ENCODE assay signal across 8 cellular contexts in genomic region chr17:32523017-32523680, GRCh38. TPM values are rescaled to one million over a fixed set of nuclear protein-coding genes. Genes with fewer than 3 reads are reported as not detected.
DNase-seq lines count a peak whose midpoint lies in the region; ATAC-seq, FAIRE-seq and TF ChIP-seq lines count a peak whose summit lies in the region.

No MANE protein-coding gene starts in this region.

- no peak for TF ChIP-seq EP300 in H1 (IDR thresholded peaks at IDR 0.05; ENCODE audit: borderline replicate concordance in 1 of 2, low read depth in 2 of 2, low read length in 2 of 2)

- no peaks in the 10 kb centered on the region for H3K79me2 ChIP-seq in Karpas-422 (ENCODE audit: low read length)
- no peaks in the 10 kb centered on the region for H3K79me2 ChIP-seq in H1 (ENCODE audit: control insufficient read depth in 1 of 2, insufficient read depth in 2 of 2, low read length in 2 of 2)

- peak overlapping the region; percentile 34 for H3K4me2 ChIP-seq in Karpas-422 (ENCODE audit: low read depth, low read length, poor library complexity, severe bottlenecking)
- H3K4me2 ChIP-seq in H1 (ENCODE audit: insufficient read depth in 1 of 2, low read depth in 2 of 2, low read length in 2 of 2) = peak overlapping the region; percentile 16 to 30; a peak in 2 of 4 replicates

- no peak overlapping the region for H2BK120ac ChIP-seq in H1 (replicated peaks; ENCODE audit: low read depth, low read length)

- no peak overlapping the region for H3K4ac ChIP-seq in H1 (replicated peaks; ENCODE audit: insufficient read length, low read depth, low read length)

- no peak for TF ChIP-seq CTCF in H1 (IDR thresholded peaks at IDR 0.05; ENCODE audit: control extremely low read depth in 1 of 3, insufficient read depth in 1 of 3, low read depth in 1 of 3, low read length in 3 of 3)
- no peak for TF ChIP-seq CTCF in breast epithelium (IDR thresholded peaks at IDR 0.05)

- H3K14ac ChIP-seq in H1 (ENCODE audit: insufficient read length) = no peak overlapping the region

- peak overlapping the region; percentile 59 for H4K91ac ChIP-seq in H1 (replicated peaks; ENCODE audit: insufficient read length, low read length)

- H3K4me1 ChIP-seq in Karpas-422 (ENCODE audit: low read length) (peaks cover 13% of the 10 kb centered on the region), H1 (replicated peaks in 1 of 4; ENCODE audit: control insufficient read depth in 3 of 4, insufficient read depth in 4 of 4, low read length in 3 of 4) (peaks cover 15 to 30% (median 20%) of the 10 kb centered on the region in 4 experiments), right cardiac atrium (ENCODE audit: control insufficient read depth, insufficient read depth, low read length) (peaks cover 4% of the 10 kb centered on the region), breast epithelium (no peaks in the 10 kb centered on the region)

- peak overlapping the region; percentile 7; the same call in 1 of the 2 replicates for H3K4me3 ChIP-seq in Karpas-422 (ENCODE audit: low read length)
- H3K4me3 ChIP-seq in H1 (ENCODE audit: extremely low read depth in 1 of 4, insufficient read depth in 2 of 4, low read depth in 3 of 4, low read length in 4 of 4) = no peak overlapping the region
- no peak overlapping the region for H3K4me3 ChIP-seq in right cardiac atrium (ENCODE audit: low read length)
- H3K4me3 ChIP-seq in breast epithelium = no peak overlapping the region

- CTCF ChIA-PET in H1 (lab: Charles Lee; ENCODE audit: partially characterized antibody) = no interaction called here

- H3K27ac ChIP-seq in Karpas-422 (ENCODE audit: low read length) (no peak overlapping the region), H1 (ENCODE audit: low read depth, low read length) (no peak overlapping the region), right cardiac atrium (ENCODE audit: low read length) (no peak overlapping the region), breast epithelium (no peak overlapping the region)

- peak overlapping the region; percentile 40; the same call in 1 of the 2 replicates for H2BK5ac ChIP-seq in H1 (ENCODE audit: low read depth, low read length)

- H2BK12ac ChIP-seq in H1 (ENCODE audit: low read depth, low read length) = no peak overlapping the region

- no peak for FAIRE-seq in H1 (lab: Jason Lieb, UNC)

- H4K20me1 ChIP-seq in Karpas-422 (ENCODE audit: insufficient read depth, low read depth, low read length) = no peaks in the 10 kb centered on the region
- no peaks in the 10 kb centered on the region for H4K20me1 ChIP-seq in H1 (replicated peaks in 1 of 2; ENCODE audit: control insufficient read depth in 1 of 2, insufficient read depth in 2 of 2, low read length in 2 of 2)

- POLR2A ChIA-PET in H1 (lab: Charles Lee; ENCODE audit: partially characterized antibody) = interaction anchor here (0.6 to 1.7 kb wide), 2 partner anchors 12 to 27 kb away, joined by 4 read pairs; no protein-coding TSS in a partner anchor

- peak; percentile 65 for DNase-seq in Karpas-422
- DNase-seq in H1 (ENCODE audit: low read depth in 1 of 2, low spot score in 2 of 2) = no peak
- no peak for DNase-seq in NCI-H1694 treated with DMSO at 0.1 percent for 48 hours (lab: John Stamatoyannopoulos, UW)
- no peak for DNase-seq in right cardiac atrium
- no peak for DNase-seq in NCI-H748 treated with DMSO at 0.1 percent for 48 hours (lab: John Stamatoyannopoulos, UW)
- no peak for DNase-seq in breast epithelium (ENCODE audit: low spot score in 2 of 2)

- H3K23ac ChIP-seq in H1 (ENCODE audit: insufficient read length) = no peak overlapping the region

- H3K9me3 ChIP-seq in Karpas-422 (ENCODE audit: low read length) (no peaks in the 10 kb centered on the region), H1 (ENCODE audit: insufficient read depth in 2 of 2, low read depth in 1 of 2, low read length in 1 of 2) (no peaks in the 10 kb centered on the region), right cardiac atrium (ENCODE audit: control insufficient read depth, low read length) (no peaks in the 10 kb centered on the region), breast epithelium (no peaks in the 10 kb centered on the region)

- peak overlapping the region; percentile 76; the same call in 1 of the 2 replicates for H2BK20ac ChIP-seq in H1 (ENCODE audit: low read length)

- no peak overlapping the region for H3K18ac ChIP-seq in H1 (ENCODE audit: extremely low read depth, low read length)

- no peak overlapping the region for H2AK5ac ChIP-seq in H1 (ENCODE audit: low read depth, low read length)

- no peak overlapping the region for H2AFZ ChIP-seq in Karpas-422 (ENCODE audit: low read length)
- no peak overlapping the region for H2AFZ ChIP-seq in H1 (ENCODE audit: low read length)

- H4K5ac ChIP-seq in H1 (ENCODE audit: insufficient read length, low read depth, low read length) = no peak overlapping the region

- peak; percentile 50 for ATAC-seq in GM18502 (IDR thresholded peaks at IDR 0.05; ENCODE audit: poor library complexity, unreplicated experiment)
- ATAC-seq in GM21529 (IDR thresholded peaks at IDR 0.05; ENCODE audit: unreplicated experiment) = peak; percentile 49
- no peak for ATAC-seq in right cardiac atrium

- H4K8ac ChIP-seq in H1 (ENCODE audit: extremely low read depth, insufficient read depth, low read length) = no peak overlapping the region

- TF ChIP-seq POLR2A in H1 (IDR thresholded peaks at IDR 0.05; ENCODE audit: control extremely low read depth in 1 of 2, low read depth in 2 of 2, low read length in 2 of 2) (no peak), breast epithelium (IDR thresholded peaks at IDR 0.05) (no peak)

- peaks cover 3% of the 10 kb centered on the region; the same call in 1 of the 2 replicates for H3K23me2 ChIP-seq in H1 (ENCODE audit: low read depth, low read length)

- WGBS in H1 (ENCODE audit: extremely low coverage in 1 of 2, insufficient coverage in 1 of 2, insufficient read length in 1 of 2, insufficient replicate concordance in 2 of 2, low coverage in 1 of 2, low lambda C conversion rate in 2 of 2, missing lambda C conversion rate in 1 of 2), 2 experiments = 75% methylated on average over 11 of the region's 11 CpGs; no CpG with 5 or more reads in 1 of the 2 experiments
- 88% methylated on average over 11 of the region's 11 CpGs for WGBS in right cardiac atrium

- H3K9me2 ChIP-seq in Karpas-422 (replicated peaks; ENCODE audit: insufficient read depth, low read length) = no peaks in the 10 kb centered on the region

- no peaks in the 10 kb centered on the region for H3K36me3 ChIP-seq in Karpas-422 (ENCODE audit: insufficient read depth, low read length)
- no peaks in the 10 kb centered on the region for H3K36me3 ChIP-seq in H1 (ENCODE audit: control insufficient read depth in 2 of 4, insufficient read depth in 4 of 4, low read length in 3 of 4)
- no peaks in the 10 kb centered on the region for H3K36me3 ChIP-seq in breast epithelium

- intact Hi-C loops in right cardiac atrium (cut with DNase I) (no loop called here), breast epithelium (cut with DNase I; ENCODE audit: low total_unique reads) (no loop called here)

- H3K9ac ChIP-seq in Karpas-422 (ENCODE audit: low read length) (no peak overlapping the region; the same call in 1 of the 2 replicates), H1 (replicated peaks in 1 of 4; ENCODE audit: extremely low read depth in 1 of 4, low read depth in 3 of 4, low read length in 3 of 4) (no peak overlapping the region)

- no peak for TF ChIP-seq RAD21 in H1 (IDR thresholded peaks at IDR 0.05 in 1 of 2, conservative IDR thresholded peaks at IDR 0.05 in 1 of 2; ENCODE audit: low read depth in 2 of 2, low read length in 2 of 2)

- no peak overlapping the region for H3K56ac ChIP-seq in H1 (replicated peaks; ENCODE audit: insufficient read length, low read depth, low read length)

- no peak overlapping the region for H2BK15ac ChIP-seq in H1 (ENCODE audit: low read length)

- H3K79me1 ChIP-seq in H1 (ENCODE audit: low read depth, low read length) = no peaks in the 10 kb centered on the region

- H3K27me3 ChIP-seq in Karpas-422 (ENCODE audit: low read length) (no peaks in the 10 kb centered on the region), H1 (replicated peaks in 1 of 4; ENCODE audit: control insufficient read depth in 3 of 4, extremely low read depth in 1 of 4, insufficient read depth in 3 of 4, low read length in 3 of 4) (no peaks in the 10 kb centered on the region; a peak in 1 of 7 replicates), right cardiac atrium (ENCODE audit: control insufficient read depth, insufficient read depth) (no peaks in the 10 kb centered on the region), breast epithelium (no peaks in the 10 kb centered on the region)

TF ChIP-seq in H1, 55 proteins besides CTCF, POLR2A, EP300 and RAD21:
- TF ChIP-seq BACH1 (IDR thresholded peaks at IDR 0.05; ENCODE audit: low read length) = no peak
- no peak for TF ChIP-seq YY1 (IDR thresholded peaks at IDR 0.05; ENCODE audit: low read depth, low read length)
TF ChIP-seq in H1: peak in this region for 0.

RNA-seq across cellular contexts. Expression of gene CDK5R1, which starts 36.4 kb away (rescaled TPM):
- 0.26 and 0.51 TPM in 2 replicates for total RNA-seq in Karpas-422 (2014; rRNA removed; shearing (Covaris generic); ENCODE audit: low replicate concordance)
- 9.9 and 10.7 TPM in 2 replicates for total RNA-seq in H1 (2021; fragmentation: NEBNext Ultra II Directional; extraction: Animal tissue kit (Norgen Biotek cat#: 25700))
- polyA plus RNA-seq in H1 (2011; rRNA removed) (2.7 and 4.3 TPM in 2 replicates), right cardiac atrium (0.95 TPM)
- polyA plus RNA-seq in H1 (2011; cell fraction: cytosol; rRNA removed) = 3.6 TPM
- 4.5 TPM for polyA plus RNA-seq in H1 (2011; cell fraction: nucleus; rRNA removed)
- polyA plus RNA-seq in H1 (2012, experiment 1 of 2) = 5.2 to 6.6 TPM (median 6.3 TPM) in 4 replicates
- polyA plus RNA-seq in H1 (2012, experiment 2 of 2) = 4.9 TPM
- 4.8 TPM for polyA plus RNA-seq in H1 (2013, experiment 1 of 2)
- 4.8 TPM for polyA plus RNA-seq in H1 (2013, experiment 2 of 2)
- polyA minus RNA-seq in H1 (2011; rRNA and poly(A)+ RNA removed) = 2.8 and 4.6 TPM in 2 replicates
- 6.5 TPM for polyA minus RNA-seq in H1 (2011; cell fraction: cytosol; rRNA and poly(A)+ RNA removed)
- 4.7 TPM for polyA minus RNA-seq in H1 (2011; cell fraction: nucleus; rRNA and poly(A)+ RNA removed)
- total RNA-seq in right cardiac atrium (1 to 10 TPM; 1.3 to 2.6 (median 1.7) TPM), breast epithelium (under 1 TPM; 0.66 to 0.88 (median 0.80) TPM)

Comparison
In these comparisons a context has a peak if more than half of its experiments do, and no peak if none do; other contexts are left out.
1. ATAC-seq: peak in GM18502 (single experiment) and GM21529 (single experiment); none in right cardiac atrium (0 of 2).